8 cellular contexts compared by ENCODE assay signal in genomic region chr11:64787526-64788320, GRCh38. TPM values are rescaled to one million over a fixed set of nuclear protein-coding genes. Genes with fewer than 3 reads are reported as not detected.
DNase-seq lines count a peak whose midpoint lies in the region; ATAC-seq lines count a peak whose summit lies in the region.

No MANE protein-coding gene starts in this region.

- no peak overlapping the region for H3K27ac Mint-ChIP-seq in activated naive CD4-positive, alpha-beta T cell treated with anti-CD3 and anti-CD28 coated beads for 36 hours

- intact Hi-C loops in activated naive CD4-positive, alpha-beta T cell treated with anti-CD3 and anti-CD28 coated beads for 36 hours (cut with micrococcal nuclease) = loop anchor here (2.0 kb wide), 1 partner anchor 59 kb away; no protein-coding TSS in a partner anchor
- intact Hi-C loops in head of caudate nucleus (cut with DNase I) = no loop called here
- intact Hi-C loops in posterior vena cava (cut with DNase I) = no loop called here

- H3K9me3 Mint-ChIP-seq in activated naive CD4-positive, alpha-beta T cell treated with anti-CD3 and anti-CD28 coated beads for 36 hours = no peaks in the 10 kb centered on the region

- CTCF ChIA-PET in activated naive CD4-positive, alpha-beta T cell treated with anti-CD3 and anti-CD28 coated beads for 36 hours (lab: Charles Lee) = interaction anchor here (0.6 kb wide), 1 partner anchor 9 kb away, joined by 3 read pairs; the partner anchor contains the start of gene SF1

- DNase-seq in NCI-H748 (lab: John Stamatoyannopoulos, UW; ENCODE audit: unreplicated experiment) (peak; percentile 23), NCI-H748 treated with DMSO at 0.1 percent for 48 hours (lab: John Stamatoyannopoulos, UW) (no peak), OCI-M1 (lab: John Stamatoyannopoulos, UW) (peak; percentile 75), head of caudate nucleus (peak in 40 of 42 donors; percentile 32 to 84 (median 64)), posterior vena cava (ENCODE audit: low spot score) (peak; percentile 92), NCI-H1092 treated with DMSO at 0.1 percent for 48 hours (lab: John Stamatoyannopoulos, UW) (no peak)
- peak; percentile 73 for DNase-seq in activated naive CD4-positive, alpha-beta T cell treated with anti-CD3 and anti-CD28 coated beads for 36 hours

- no peak for ATAC-seq in HG02571 (IDR thresholded peaks at IDR 0.05; ENCODE audit: unreplicated experiment)

- H3K4me1 Mint-ChIP-seq in activated naive CD4-positive, alpha-beta T cell treated with anti-CD3 and anti-CD28 coated beads for 36 hours (ENCODE audit: low read depth) = peaks cover 11% of the 10 kb centered on the region

- H3K27me3 Mint-ChIP-seq in activated naive CD4-positive, alpha-beta T cell treated with anti-CD3 and anti-CD28 coated beads for 36 hours (ENCODE audit: low read depth) = no peaks in the 10 kb centered on the region

- H3K36me3 Mint-ChIP-seq in activated naive CD4-positive, alpha-beta T cell treated with anti-CD3 and anti-CD28 coated beads for 36 hours (ENCODE audit: low read depth) = peaks cover 2% of the 10 kb centered on the region

- H3K4me3 Mint-ChIP-seq in activated naive CD4-positive, alpha-beta T cell treated with anti-CD3 and anti-CD28 coated beads for 36 hours = no peak overlapping the region

RNA-seq across cellular contexts. Expression of gene SF1, which starts 9.4 kb away (rescaled TPM):
- 100 to 1,000 TPM; 303 to 320 TPM for total RNA-seq in activated naive CD4-positive, alpha-beta T cell treated with anti-CD3 and anti-CD28 coated beads for 36 hours
- total RNA-seq in posterior vena cava = 100 to 1,000 TPM; 181 to 189 TPM

RNA-seq across cellular contexts. Expression of gene MAP4K2, which starts 15.3 kb away (rescaled TPM):
- total RNA-seq in activated naive CD4-positive, alpha-beta T cell treated with anti-CD3 and anti-CD28 coated beads for 36 hours = 10 to 100 TPM; 69.5 to 73.9 TPM
- total RNA-seq in posterior vena cava = 10 to 100 TPM; 13.2 to 14.7 TPM

RNA-seq across cellular contexts. Expression of gene MEN1, which starts 22.6 kb away (rescaled TPM):
- 10 to 100 TPM; 23.9 TPM for total RNA-seq in activated naive CD4-positive, alpha-beta T cell treated with anti-CD3 and anti-CD28 coated beads for 36 hours
- 1 to 10 TPM; 9.2 to 9.4 TPM for total RNA-seq in posterior vena cava

RNA-seq across cellular contexts. Expression of gene PYGM, which starts 27.9 kb away (rescaled TPM):
- total RNA-seq in activated naive CD4-positive, alpha-beta T cell treated with anti-CD3 and anti-CD28 coated beads for 36 hours = under 1 TPM; 0.64 to 0.89 TPM
- total RNA-seq in posterior vena cava = 10 to 100 TPM; 19.3 to 43.2 TPM

RNA-seq across cellular contexts. Expression of gene RASGRP2, which starts 43.8 kb away (rescaled TPM):
- 1 to 10 TPM; 5.2 to 5.6 TPM for total RNA-seq in activated naive CD4-positive, alpha-beta T cell treated with anti-CD3 and anti-CD28 coated beads for 36 hours
- total RNA-seq in posterior vena cava = 10 to 100 TPM; 41.3 to 49.6 TPM

Comparison
In these comparisons a context has a peak if more than half of its experiments do, and no peak if none do; other contexts are left out.
1. DNase-seq: peak in NCI-H748 (single experiment), OCI-M1 (single experiment), activated naive CD4-positive, alpha-beta T cell treated with anti-CD3 and anti-CD28 coated beads for 36 hours (single experiment), head of caudate nucleus (40 of 42) and posterior vena cava (single experiment); none in NCI-H748 treated with DMSO at 0.1 percent for 48 hours (single experiment) and NCI-H1092 treated with DMSO at 0.1 percent for 48 hours (single experiment).
2. RNA of gene MAP4K2, which starts 15.3 kb away (total RNA-seq): 69.5 to 73.9 TPM in activated naive CD4-positive, alpha-beta T cell treated with anti-CD3 and anti-CD28 coated beads for 36 hours; 13.2 to 14.7 TPM in posterior vena cava; every median in the first group is over 4 times any median in the second.